ENCODE assay signal across 8 cellular contexts in the genomic region with DNA sequence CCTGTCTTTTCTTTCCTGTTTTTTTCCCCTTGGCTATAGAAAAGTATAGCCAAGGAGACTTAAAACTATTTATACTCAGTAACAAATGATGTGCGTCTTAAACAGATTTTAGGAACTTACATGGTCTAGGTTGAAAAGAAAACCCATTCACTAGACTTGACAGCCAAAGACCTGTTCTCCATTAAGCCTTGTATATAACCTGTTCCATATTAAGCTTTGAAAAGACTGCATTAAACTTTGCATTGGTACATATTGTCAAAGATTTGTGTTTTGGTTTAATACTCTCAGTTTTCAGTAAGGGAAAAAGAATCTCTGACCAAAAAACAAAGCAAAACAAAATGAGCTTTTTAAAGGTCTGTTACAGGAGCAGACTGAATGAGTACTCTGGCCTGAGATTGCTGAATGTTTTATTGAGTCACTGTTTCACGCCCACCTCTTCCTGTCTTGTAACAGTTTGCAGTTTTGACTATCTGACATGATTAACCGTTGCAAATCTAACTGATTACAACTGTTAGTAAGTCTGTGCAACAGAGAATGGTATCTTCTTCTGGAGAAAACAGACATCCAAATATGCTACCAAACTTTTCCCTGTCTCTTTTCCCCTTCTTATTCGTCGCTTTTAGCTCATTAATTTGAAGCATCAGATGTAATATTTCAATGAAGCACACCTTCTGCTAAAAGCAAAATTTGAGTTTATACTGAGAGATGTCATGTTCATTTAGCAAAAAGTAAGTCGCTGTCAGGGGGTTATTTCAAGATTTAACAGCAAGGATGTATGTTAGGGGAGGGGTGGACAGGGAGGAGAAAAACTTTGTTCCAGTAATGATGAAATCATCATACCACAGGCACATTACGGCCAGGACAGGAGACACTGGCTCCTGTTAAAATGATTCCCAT. TPM values are rescaled to one million over a fixed set of nuclear protein-coding genes. Genes with fewer than 3 reads are reported as not detected.
DNase-seq lines count a peak whose midpoint lies in the region; ATAC-seq and TF ChIP-seq lines count a peak whose summit lies in the region.

No MANE protein-coding gene starts in this region.

- TF ChIP-seq CTCF in chondrocyte (IDR thresholded peaks at IDR 0.05) (no peak), psoas muscle (IDR thresholded peaks at IDR 0.05) (no peak), OCI-LY7 (conservative IDR thresholded peaks at IDR 0.05; ENCODE audit: low read length) (no peak)

- H2AFZ ChIP-seq in OCI-LY7 (ENCODE audit: low read length): no peak overlapping the region

- no peak overlapping the region for H3K27ac ChIP-seq in psoas muscle
- no peak overlapping the region for H3K27ac ChIP-seq in OCI-LY7 (ENCODE audit: low read depth, low read length, poor library complexity, severe bottlenecking)

- no peaks in the 10 kb centered on the region for H3K9me2 ChIP-seq in OCI-LY7 (ENCODE audit: insufficient read depth, low read length)

- POLR2A ChIA-PET in OCI-LY7 (lab: Charles Lee): interaction anchor here (0.8 kb wide), 1 partner anchor 11 kb away, joined by 3 read pairs; no protein-coding TSS in a partner anchor

- H3K79me2 ChIP-seq in OCI-LY7 (ENCODE audit: insufficient read depth, low read depth, low read length): no peaks in the 10 kb centered on the region

- no peaks in the 10 kb centered on the region for H3K27me3 Mint-ChIP-seq in chondrocyte (ENCODE audit: low read depth)

- peaks cover 3% of the 10 kb centered on the region for H3K36me3 Mint-ChIP-seq in chondrocyte (ENCODE audit: low read depth)

- DNase-seq in NOMO-1 treated with dmso at 0.1 percent for 144 hours (lab: John Stamatoyannopoulos, UW; ENCODE audit: unreplicated experiment): peak; percentile 65
- DNase-seq in chondrocyte (ENCODE audit: low spot score): no peak
- no peak for DNase-seq in psoas muscle
- DNase-seq in NCI-H2196 treated with DMSO at 0.1 percent for 48 hours (lab: John Stamatoyannopoulos, UW; ENCODE audit: unreplicated experiment): no peak
- DNase-seq in OCI-LY7 (ENCODE audit: low spot score): no peak
- DNase-seq in activated effector memory CD4-positive, alpha-beta T cell treated with Interleukin-2 at 50 U/mL for 16 hours: no peak
- no peak for DNase-seq in NCI-H446 treated with DMSO at 0.1 percent for 48 hours (lab: John Stamatoyannopoulos, UW)

- H3K4me3 ChIP-seq in psoas muscle: no peak overlapping the region
- H3K4me3 ChIP-seq in OCI-LY7 (ENCODE audit: low read depth, low read length, poor library complexity, severe bottlenecking): no peak overlapping the region

- peak overlapping the region; percentile 95 for H3K27ac Mint-ChIP-seq in chondrocyte (ENCODE audit: unreplicated experiment)

- no peaks in the 10 kb centered on the region for H3K9me3 ChIP-seq in psoas muscle
- no peaks in the 10 kb centered on the region for H3K9me3 ChIP-seq in OCI-LY7 (ENCODE audit: low read length)

- H3K4me2 ChIP-seq in OCI-LY7 (ENCODE audit: low read length): no peak overlapping the region

- H3K9me3 Mint-ChIP-seq in chondrocyte (ENCODE audit: low read depth): no peaks in the 10 kb centered on the region

- no peaks in the 10 kb centered on the region for H4K20me1 ChIP-seq in OCI-LY7 (ENCODE audit: insufficient read depth, low read length)

- CTCF ChIA-PET in OCI-LY7 (lab: Charles Lee; ENCODE audit: unreplicated experiment): no interaction called here

- no peaks in the 10 kb centered on the region for H3K36me3 ChIP-seq in psoas muscle (ENCODE audit: insufficient read depth in 1 of 2, low read depth in 1 of 2)
- no peaks in the 10 kb centered on the region for H3K36me3 ChIP-seq in OCI-LY7 (ENCODE audit: insufficient read depth, low read length)

- H3K4me1 Mint-ChIP-seq in chondrocyte (ENCODE audit: low read depth): peaks cover 68% of the 10 kb centered on the region

- intact Hi-C loops in psoas muscle (cut with DNase I) (no loop called here), OCI-LY7 (cut with micrococcal nuclease; ENCODE audit: unreplicated experiment) (no loop called here)

- H3K4me3 Mint-ChIP-seq in chondrocyte (ENCODE audit: unreplicated experiment): peak overlapping the region; percentile 13

- no peaks in the 10 kb centered on the region for H3K27me3 ChIP-seq in psoas muscle (ENCODE audit: insufficient read depth in 3 of 3, low read length in 2 of 3)

- 54 to 72% (median 56%) methylated on average over 7 of the region's 7 CpGs for WGBS in psoas muscle, 3 donors

- peak; percentile 52 for ATAC-seq in GM18868 (IDR thresholded peaks at IDR 0.05; ENCODE audit: unreplicated experiment)
- ATAC-seq in psoas muscle: peak in 3 of 4 donors; percentile 46 to 53 (median 48)

- BruUV-seq in OCI-LY7 (replicated peaks; lab: Mats Ljungman, UMichigan): no TSS peak

- H3K4me1 ChIP-seq in psoas muscle: peaks cover 12% of the 10 kb centered on the region
- no peaks in the 10 kb centered on the region for H3K4me1 ChIP-seq in OCI-LY7 (ENCODE audit: insufficient read depth, low read length, poor library complexity, severe bottlenecking)

RNA-seq across cellular contexts. Expression of a gene that starts 59.1 kb away (rescaled TPM):
- total RNA-seq in chondrocyte (10.7 to 13.3 TPM (median 12.9 TPM) in 3 replicates), psoas muscle (1 to 10 TPM; 1.9 to 3.3 (median 2.5) TPM), OCI-LY7 (2022) (6.6 and 7.1 TPM in 2 replicates)
- 1 to 10 TPM; 1.7 to 4.3 (median 3.1) TPM for polyA plus RNA-seq in psoas muscle
- total RNA-seq in OCI-LY7 (2014; rRNA removed; shearing (Covaris generic)): 0.44 and 1.1 TPM in 2 replicates
